In the genomic region with DNA sequence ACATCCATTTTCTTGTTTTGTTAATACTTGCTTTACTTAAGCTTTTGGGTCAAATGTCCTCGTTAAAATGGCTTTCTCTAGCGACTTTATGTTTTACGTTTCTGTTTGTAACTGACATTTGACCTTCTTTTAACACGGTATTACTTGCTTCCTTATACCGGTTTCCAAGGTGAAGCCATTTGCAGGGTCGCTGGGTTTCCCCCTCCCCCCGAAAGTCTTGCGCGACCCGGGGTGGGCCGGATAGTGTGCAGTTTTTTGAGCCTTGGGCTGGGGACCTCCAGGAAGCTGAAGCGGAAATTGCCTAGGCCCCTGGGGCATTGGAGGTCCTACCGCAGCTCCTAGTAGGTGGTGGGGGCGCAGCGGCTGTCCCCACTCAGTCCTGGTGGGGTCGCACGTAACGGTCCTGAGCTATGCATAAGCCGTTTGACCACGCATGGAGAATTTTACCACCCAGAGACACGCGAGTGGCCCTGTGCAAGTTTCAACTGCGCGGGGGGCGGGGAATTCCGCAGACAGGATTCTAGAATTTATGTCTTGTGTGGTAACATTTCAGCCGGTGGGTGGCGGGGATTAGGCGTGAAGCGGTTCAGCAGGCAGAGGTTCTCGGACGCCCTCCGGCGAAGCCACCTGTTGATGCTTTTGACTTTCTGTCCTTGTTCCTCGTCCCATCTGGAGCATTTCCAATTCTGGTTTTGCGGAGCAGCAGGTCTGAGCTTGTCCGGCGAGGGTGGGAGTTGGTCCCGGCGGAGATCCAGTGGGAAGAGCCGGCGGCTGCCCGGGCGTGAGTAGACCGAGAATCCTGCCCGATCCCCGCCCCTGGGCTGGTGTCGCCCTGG, we compare ENCODE assay signal across 1 cellular context.
A peak's percentile ranks its signal among the peaks of the same experiment; 100 is the strongest.
TF ChIP-seq lines count a peak whose summit lies in the region.

No MANE protein-coding gene starts in this region.

TF ChIP-seq in HepG2, 621 proteins besides CTCF, POLR2A, EP300 and RAD21 (continued from another document and continues in another):
- TF ChIP-seq, protein P1, sequence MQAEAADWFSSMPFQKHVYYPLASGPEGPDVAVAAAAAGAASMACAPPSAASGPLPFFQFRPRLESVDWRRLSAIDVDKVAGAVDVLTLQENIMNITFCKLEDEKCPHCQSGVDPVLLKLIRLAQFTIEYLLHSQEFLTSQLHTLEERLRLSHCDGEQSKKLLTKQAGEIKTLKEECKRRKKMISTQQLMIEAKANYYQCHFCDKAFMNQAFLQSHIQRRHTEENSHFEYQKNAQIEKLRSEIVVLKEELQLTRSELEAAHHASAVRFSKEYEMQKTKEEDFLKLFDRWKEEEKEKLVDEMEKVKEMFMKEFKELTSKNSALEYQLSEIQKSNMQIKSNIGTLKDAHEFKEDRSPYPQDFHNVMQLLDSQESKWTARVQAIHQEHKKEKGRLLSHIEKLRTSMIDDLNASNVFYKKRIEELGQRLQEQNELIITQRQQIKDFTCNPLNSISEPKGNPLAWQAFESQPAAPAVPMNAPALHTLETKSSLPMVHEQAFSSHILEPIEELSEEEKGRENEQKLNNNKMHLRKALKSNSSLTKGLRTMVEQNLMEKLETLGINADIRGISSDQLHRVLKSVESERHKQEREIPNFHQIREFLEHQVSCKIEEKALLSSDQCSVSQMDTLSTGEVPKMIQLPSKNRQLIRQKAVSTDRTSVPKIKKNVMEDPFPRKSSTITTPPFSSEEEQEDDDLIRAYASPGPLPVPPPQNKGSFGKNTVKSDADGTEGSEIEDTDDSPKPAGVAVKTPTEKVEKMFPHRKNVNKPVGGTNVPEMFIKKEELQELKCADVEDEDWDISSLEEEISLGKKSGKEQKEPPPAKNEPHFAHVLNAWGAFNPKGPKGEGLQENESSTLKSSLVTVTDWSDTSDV (CRISPR knock-in tag; IDR thresholded peaks at IDR 0.05): 0 out of 2 replicates have a peak, but pooled peaks have one; percentile 4
- TF ChIP-seq, protein P2, sequence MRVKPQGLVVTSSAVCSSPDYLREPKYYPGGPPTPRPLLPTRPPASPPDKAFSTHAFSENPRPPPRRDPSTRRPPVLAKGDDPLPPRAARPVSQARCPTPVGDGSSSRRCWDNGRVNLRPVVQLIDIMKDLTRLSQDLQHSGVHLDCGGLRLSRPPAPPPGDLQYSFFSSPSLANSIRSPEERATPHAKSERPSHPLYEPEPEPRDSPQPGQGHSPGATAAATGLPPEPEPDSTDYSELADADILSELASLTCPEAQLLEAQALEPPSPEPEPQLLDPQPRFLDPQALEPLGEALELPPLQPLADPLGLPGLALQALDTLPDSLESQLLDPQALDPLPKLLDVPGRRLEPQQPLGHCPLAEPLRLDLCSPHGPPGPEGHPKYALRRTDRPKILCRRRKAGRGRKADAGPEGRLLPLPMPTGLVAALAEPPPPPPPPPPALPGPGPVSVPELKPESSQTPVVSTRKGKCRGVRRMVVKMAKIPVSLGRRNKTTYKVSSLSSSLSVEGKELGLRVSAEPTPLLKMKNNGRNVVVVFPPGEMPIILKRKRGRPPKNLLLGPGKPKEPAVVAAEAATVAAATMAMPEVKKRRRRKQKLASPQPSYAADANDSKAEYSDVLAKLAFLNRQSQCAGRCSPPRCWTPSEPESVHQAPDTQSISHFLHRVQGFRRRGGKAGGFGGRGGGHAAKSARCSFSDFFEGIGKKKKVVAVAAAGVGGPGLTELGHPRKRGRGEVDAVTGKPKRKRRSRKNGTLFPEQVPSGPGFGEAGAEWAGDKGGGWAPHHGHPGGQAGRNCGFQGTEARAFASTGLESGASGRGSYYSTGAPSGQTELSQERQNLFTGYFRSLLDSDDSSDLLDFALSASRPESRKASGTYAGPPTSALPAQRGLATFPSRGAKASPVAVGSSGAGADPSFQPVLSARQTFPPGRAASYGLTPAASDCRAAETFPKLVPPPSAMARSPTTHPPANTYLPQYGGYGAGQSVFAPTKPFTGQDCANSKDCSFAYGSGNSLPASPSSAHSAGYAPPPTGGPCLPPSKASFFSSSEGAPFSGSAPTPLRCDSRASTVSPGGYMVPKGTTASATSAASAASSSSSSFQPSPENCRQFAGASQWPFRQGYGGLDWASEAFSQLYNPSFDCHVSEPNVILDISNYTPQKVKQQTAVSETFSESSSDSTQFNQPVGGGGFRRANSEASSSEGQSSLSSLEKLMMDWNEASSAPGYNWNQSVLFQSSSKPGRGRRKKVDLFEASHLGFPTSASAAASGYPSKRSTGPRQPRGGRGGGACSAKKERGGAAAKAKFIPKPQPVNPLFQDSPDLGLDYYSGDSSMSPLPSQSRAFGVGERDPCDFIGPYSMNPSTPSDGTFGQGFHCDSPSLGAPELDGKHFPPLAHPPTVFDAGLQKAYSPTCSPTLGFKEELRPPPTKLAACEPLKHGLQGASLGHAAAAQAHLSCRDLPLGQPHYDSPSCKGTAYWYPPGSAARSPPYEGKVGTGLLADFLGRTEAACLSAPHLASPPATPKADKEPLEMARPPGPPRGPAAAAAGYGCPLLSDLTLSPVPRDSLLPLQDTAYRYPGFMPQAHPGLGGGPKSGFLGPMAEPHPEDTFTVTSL (CRISPR knock-in tag; IDR thresholded peaks at IDR 0.05; ENCODE audit: borderline replicate concordance): peak; percentile 9; the same call in 1 of the 2 replicates
- 0 out of 2 replicates have a peak, but pooled peaks have one; percentile 7 for TF ChIP-seq CHCHD3 (CRISPR knock-in tag; IDR thresholded peaks at IDR 0.05)
- TF ChIP-seq, protein P3, sequence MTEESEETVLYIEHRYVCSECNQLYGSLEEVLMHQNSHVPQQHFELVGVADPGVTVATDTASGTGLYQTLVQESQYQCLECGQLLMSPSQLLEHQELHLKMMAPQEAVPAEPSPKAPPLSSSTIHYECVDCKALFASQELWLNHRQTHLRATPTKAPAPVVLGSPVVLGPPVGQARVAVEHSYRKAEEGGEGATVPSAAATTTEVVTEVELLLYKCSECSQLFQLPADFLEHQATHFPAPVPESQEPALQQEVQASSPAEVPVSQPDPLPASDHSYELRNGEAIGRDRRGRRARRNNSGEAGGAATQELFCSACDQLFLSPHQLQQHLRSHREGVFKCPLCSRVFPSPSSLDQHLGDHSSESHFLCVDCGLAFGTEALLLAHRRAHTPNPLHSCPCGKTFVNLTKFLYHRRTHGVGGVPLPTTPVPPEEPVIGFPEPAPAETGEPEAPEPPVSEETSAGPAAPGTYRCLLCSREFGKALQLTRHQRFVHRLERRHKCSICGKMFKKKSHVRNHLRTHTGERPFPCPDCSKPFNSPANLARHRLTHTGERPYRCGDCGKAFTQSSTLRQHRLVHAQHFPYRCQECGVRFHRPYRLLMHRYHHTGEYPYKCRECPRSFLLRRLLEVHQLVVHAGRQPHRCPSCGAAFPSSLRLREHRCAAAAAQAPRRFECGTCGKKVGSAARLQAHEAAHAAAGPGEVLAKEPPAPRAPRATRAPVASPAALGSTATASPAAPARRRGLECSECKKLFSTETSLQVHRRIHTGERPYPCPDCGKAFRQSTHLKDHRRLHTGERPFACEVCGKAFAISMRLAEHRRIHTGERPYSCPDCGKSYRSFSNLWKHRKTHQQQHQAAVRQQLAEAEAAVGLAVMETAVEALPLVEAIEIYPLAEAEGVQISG (CRISPR knock-in tag; IDR thresholded peaks at IDR 0.05): peak; percentile 68
- peak; percentile 74 for TF ChIP-seq ZMYM4 (CRISPR knock-in tag; IDR thresholded peaks at IDR 0.05)
- TF ChIP-seq MTF2 (CRISPR knock-in tag; IDR thresholded peaks at IDR 0.05; ENCODE audit: borderline replicate concordance): peak; percentile 76
- peak; percentile 79; the same call in 1 of the 2 replicates for TF ChIP-seq ZNF350 (CRISPR knock-in tag; IDR thresholded peaks at IDR 0.05; ENCODE audit: borderline replicate concordance, low read depth)
- no peak; the same call in 1 of the 2 replicates for TF ChIP-seq MYNN (CRISPR knock-in tag; IDR thresholded peaks at IDR 0.05; ENCODE audit: low read depth)
- TF ChIP-seq, protein P4, sequence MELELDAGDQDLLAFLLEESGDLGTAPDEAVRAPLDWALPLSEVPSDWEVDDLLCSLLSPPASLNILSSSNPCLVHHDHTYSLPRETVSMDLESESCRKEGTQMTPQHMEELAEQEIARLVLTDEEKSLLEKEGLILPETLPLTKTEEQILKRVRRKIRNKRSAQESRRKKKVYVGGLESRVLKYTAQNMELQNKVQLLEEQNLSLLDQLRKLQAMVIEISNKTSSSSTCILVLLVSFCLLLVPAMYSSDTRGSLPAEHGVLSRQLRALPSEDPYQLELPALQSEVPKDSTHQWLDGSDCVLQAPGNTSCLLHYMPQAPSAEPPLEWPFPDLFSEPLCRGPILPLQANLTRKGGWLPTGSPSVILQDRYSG (CRISPR knock-in tag; IDR thresholded peaks at IDR 0.05): peak; percentile 71
- no peak for TF ChIP-seq ZNF569 (CRISPR knock-in tag; IDR thresholded peaks at IDR 0.05; ENCODE audit: borderline replicate concordance)
- no peak for TF ChIP-seq SSRP1 (CRISPR knock-in tag; IDR thresholded peaks at IDR 0.05)
- TF ChIP-seq SRSF4 (IDR thresholded peaks at IDR 0.05; ENCODE audit: low read depth, low read length, poor library complexity, severe bottlenecking): no peak
- no peak for TF ChIP-seq SUZ12 (IDR thresholded peaks at IDR 0.05; ENCODE audit: low read depth, low read length)
- peak; percentile 75; the same call in 1 of the 2 replicates for TF ChIP-seq ZNF446 (CRISPR knock-in tag; IDR thresholded peaks at IDR 0.05)
- no peak for TF ChIP-seq SOX5 (CRISPR knock-in tag; IDR thresholded peaks at IDR 0.05; ENCODE audit: borderline replicate concordance)
- TF ChIP-seq, protein P5, sequence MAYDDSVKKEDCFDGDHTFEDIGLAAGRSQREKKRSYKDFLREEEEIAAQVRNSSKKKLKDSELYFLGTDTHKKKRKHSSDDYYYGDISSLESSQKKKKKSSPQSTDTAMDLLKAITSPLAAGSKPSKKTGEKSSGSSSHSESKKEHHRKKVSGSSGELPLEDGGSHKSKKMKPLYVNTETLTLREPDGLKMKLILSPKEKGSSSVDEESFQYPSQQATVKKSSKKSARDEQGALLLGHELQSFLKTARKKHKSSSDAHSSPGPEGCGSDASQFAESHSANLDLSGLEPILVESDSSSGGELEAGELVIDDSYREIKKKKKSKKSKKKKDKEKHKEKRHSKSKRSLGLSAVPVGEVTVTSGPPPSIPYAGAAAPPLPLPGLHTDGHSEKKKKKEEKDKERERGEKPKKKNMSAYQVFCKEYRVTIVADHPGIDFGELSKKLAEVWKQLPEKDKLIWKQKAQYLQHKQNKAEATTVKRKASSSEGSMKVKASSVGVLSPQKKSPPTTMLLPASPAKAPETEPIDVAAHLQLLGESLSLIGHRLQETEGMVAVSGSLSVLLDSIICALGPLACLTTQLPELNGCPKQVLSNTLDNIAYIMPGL (CRISPR knock-in tag; IDR thresholded peaks at IDR 0.05; ENCODE audit: borderline replicate concordance in 1 of 2, low read depth in 1 of 2): peak; percentile 94 to 99
- TF ChIP-seq MAFG (CRISPR knock-in tag; IDR thresholded peaks at IDR 0.05): no peak
- TF ChIP-seq ZNF644 (CRISPR knock-in tag; IDR thresholded peaks at IDR 0.05; ENCODE audit: low read depth): peak; percentile 62; the same call in 1 of the 2 replicates
- TF ChIP-seq, protein P6, sequence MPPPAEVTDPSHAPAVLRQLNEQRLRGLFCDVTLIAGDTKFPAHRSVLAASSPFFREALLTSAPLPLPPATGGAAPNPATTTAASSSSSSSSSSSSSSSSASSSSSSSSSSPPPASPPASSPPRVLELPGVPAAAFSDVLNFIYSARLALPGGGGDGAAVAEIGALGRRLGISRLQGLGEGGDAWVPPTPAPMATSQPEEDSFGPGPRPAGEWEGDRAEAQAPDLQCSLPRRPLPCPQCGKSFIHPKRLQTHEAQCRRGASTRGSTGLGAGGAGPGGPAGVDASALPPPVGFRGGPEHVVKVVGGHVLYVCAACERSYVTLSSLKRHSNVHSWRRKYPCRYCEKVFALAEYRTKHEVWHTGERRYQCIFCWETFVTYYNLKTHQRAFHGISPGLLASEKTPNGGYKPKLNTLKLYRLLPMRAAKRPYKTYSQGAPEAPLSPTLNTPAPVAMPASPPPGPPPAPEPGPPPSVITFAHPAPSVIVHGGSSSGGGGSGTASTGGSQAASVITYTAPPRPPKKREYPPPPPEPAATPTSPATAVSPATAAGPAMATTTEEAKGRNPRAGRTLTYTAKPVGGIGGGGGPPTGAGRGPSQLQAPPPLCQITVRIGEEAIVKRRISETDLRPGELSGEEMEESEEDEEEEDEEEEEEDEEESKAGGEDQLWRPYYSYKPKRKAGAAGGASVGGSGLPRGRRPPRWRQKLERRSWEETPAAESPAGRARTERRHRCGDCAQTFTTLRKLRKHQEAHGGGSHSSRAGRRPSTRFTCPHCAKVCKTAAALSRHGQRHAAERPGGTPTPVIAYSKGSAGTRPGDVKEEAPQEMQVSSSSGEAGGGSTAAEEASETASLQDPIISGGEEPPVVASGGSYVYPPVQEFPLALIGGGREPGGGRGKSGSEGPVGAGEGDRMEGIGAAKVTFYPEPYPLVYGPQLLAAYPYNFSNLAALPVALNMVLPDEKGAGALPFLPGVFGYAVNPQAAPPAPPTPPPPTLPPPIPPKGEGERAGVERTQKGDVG (CRISPR knock-in tag; IDR thresholded peaks at IDR 0.05; ENCODE audit: borderline replicate concordance): peak; percentile 76; the same call in 1 of the 2 replicates
- no peak for TF ChIP-seq ZNF780A (CRISPR knock-in tag; IDR thresholded peaks at IDR 0.05)
- peak; percentile 29; the same call in 1 of the 2 replicates for TF ChIP-seq ERF (CRISPR knock-in tag; IDR thresholded peaks at IDR 0.05)
- TF ChIP-seq, protein P7, sequence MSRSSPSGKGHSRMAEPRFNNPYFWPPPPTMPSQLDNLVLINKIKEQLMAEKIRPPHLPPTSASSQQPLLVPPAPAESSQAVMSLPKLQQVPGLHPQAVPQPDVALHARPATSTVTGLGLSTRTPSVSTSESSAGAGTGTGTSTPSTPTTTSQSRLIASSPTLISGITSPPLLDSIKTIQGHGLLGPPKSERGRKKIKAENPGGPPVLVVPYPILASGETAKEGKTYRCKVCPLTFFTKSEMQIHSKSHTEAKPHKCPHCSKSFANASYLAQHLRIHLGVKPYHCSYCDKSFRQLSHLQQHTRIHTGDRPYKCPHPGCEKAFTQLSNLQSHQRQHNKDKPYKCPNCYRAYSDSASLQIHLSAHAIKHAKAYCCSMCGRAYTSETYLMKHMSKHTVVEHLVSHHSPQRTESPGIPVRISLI (CRISPR knock-in tag; IDR thresholded peaks at IDR 0.05; ENCODE audit: borderline replicate concordance): peak; percentile 77
- TF ChIP-seq SETDB1 (CRISPR knock-in tag; IDR thresholded peaks at IDR 0.05; ENCODE audit: borderline replicate concordance): no peak
- TF ChIP-seq DPF2 (CRISPR knock-in tag; IDR thresholded peaks at IDR 0.05; ENCODE audit: borderline replicate concordance, low read depth): peak; percentile 60; the same call in 1 of the 2 replicates
- no peak for TF ChIP-seq ZNF432 (CRISPR knock-in tag; IDR thresholded peaks at IDR 0.05; ENCODE audit: borderline replicate concordance)
- TF ChIP-seq CBX5 (CRISPR knock-in tag; IDR thresholded peaks at IDR 0.05; ENCODE audit: borderline replicate concordance): peak; percentile 37; the same call in 1 of the 2 replicates
- no peak for TF ChIP-seq SIX4 (CRISPR knock-in tag; IDR thresholded peaks at IDR 0.05)
- TF ChIP-seq ZNF841 (CRISPR knock-in tag; IDR thresholded peaks at IDR 0.05; ENCODE audit: borderline replicate concordance): no peak
- no peak for TF ChIP-seq SMYD3 (CRISPR knock-in tag; IDR thresholded peaks at IDR 0.05)
- peak; percentile 35; the same call in 1 of the 2 replicates for TF ChIP-seq JUND (CRISPR knock-in tag; IDR thresholded peaks at IDR 0.05)
- peak; percentile 34; the same call in 1 of the 2 replicates for TF ChIP-seq NR2F2 (IDR thresholded peaks at IDR 0.05; ENCODE audit: borderline replicate concordance, low read depth)
- TF ChIP-seq LCORL (IDR thresholded peaks at IDR 0.05): no peak
- TF ChIP-seq LCORL (CRISPR knock-in tag; IDR thresholded peaks at IDR 0.05): peak; percentile 83
- no peak for TF ChIP-seq ZBTB21 (CRISPR knock-in tag; IDR thresholded peaks at IDR 0.05)
- peak; percentile 82 for TF ChIP-seq MED13 (CRISPR knock-in tag; IDR thresholded peaks at IDR 0.05)
- TF ChIP-seq AHR (CRISPR knock-in tag; IDR thresholded peaks at IDR 0.05): 0 out of 2 replicates have a peak, but pooled peaks have one; percentile 74
- TF ChIP-seq ATAD3A (CRISPR knock-in tag; IDR thresholded peaks at IDR 0.05): no peak
- no peak for TF ChIP-seq SOX13 (IDR thresholded peaks at IDR 0.05)
- peak in 1 of 2 experiments; percentile 41; a peak in 2 of 4 replicates for TF ChIP-seq SOX13 (CRISPR knock-in tag; conservative IDR thresholded peaks at IDR 0.05 in 1 of 2, IDR thresholded peaks at IDR 0.05 in 1 of 2)
- no peak for TF ChIP-seq NR3C1 (CRISPR knock-in tag; IDR thresholded peaks at IDR 0.05)
